In the genomic region with DNA sequence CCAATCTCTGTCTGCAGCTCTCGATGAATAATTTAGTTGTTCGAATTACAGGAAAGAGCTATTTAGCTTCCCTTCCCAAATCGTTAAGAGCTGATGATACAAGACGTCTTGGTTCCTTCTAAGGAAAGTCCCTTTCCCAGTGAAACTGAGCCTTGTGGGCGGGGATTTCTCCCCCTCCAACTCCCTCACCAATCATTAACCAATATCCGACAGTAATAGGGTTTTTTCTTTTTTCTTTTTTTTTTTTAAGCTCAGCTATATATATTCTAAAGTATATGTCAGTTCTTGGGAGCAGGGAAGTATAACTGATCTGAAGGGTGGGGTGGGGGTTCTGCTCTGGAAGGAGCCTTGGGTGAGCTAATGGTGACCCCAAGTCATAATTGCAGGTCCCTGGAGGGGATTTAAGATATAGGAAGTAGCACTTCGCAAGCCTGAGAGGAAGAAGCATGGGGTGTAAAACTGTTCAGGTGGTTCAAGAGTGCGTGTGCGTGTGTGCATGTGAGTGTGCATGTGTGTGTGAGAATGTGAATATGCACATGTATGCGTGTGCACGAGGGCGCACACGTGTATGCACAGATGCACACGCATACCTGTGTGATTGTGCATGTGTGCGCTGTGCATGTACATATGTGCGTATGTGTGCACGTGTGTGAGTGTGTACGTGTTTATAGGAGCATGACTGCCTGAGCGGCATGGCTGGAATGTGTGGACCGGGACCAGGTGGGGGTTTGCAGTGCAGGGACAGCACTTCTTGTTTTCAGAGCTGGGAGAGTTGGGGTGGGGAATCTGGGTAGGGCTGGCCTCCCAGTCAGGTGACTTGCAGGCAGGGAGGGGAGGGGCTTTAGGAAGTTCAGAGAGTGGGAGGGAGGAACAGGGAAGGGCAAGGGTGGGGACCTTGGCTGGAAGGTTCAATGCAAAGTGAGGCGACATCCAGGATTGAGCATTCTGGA, we compare ENCODE assay signal across 1 cellular context.
TF ChIP-seq lines count a peak whose summit lies in the region.

No MANE protein-coding gene starts in this region.

TF ChIP-seq in HepG2, 621 proteins besides CTCF, POLR2A, EP300 and RAD21 (continued from another document and continues in another):
- TF ChIP-seq, protein P1, sequence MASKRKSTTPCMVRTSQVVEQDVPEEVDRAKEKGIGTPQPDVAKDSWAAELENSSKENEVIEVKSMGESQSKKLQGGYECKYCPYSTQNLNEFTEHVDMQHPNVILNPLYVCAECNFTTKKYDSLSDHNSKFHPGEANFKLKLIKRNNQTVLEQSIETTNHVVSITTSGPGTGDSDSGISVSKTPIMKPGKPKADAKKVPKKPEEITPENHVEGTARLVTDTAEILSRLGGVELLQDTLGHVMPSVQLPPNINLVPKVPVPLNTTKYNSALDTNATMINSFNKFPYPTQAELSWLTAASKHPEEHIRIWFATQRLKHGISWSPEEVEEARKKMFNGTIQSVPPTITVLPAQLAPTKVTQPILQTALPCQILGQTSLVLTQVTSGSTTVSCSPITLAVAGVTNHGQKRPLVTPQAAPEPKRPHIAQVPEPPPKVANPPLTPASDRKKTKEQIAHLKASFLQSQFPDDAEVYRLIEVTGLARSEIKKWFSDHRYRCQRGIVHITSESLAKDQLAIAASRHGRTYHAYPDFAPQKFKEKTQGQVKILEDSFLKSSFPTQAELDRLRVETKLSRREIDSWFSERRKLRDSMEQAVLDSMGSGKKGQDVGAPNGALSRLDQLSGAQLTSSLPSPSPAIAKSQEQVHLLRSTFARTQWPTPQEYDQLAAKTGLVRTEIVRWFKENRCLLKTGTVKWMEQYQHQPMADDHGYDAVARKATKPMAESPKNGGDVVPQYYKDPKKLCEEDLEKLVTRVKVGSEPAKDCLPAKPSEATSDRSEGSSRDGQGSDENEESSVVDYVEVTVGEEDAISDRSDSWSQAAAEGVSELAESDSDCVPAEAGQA (IDR thresholded peaks at IDR 0.05; ENCODE audit: low read depth) = no peak
- TF ChIP-seq, protein P1 (CRISPR knock-in tag; IDR thresholded peaks at IDR 0.05; ENCODE audit: borderline replicate concordance) = no peak
- TF ChIP-seq THAP11 (CRISPR knock-in tag; IDR thresholded peaks at IDR 0.05) (no peak), SRY (CRISPR knock-in tag; IDR thresholded peaks at IDR 0.05) (no peak), ZNF329 (CRISPR knock-in tag; IDR thresholded peaks at IDR 0.05; ENCODE audit: low read depth) (no peak), SP5 (CRISPR knock-in tag; IDR thresholded peaks at IDR 0.05; ENCODE audit: borderline replicate concordance, low read depth) (0 out of 2 replicates have a peak, but pooled peaks have one; percentile 16), FOXA1 (IDR thresholded peaks at IDR 0.05) (no peak), FOXA1 (CRISPR knock-in tag; IDR thresholded peaks at IDR 0.05) (0 out of 2 replicates have a peak, but pooled peaks have one; percentile 41), RARG (CRISPR knock-in tag; IDR thresholded peaks at IDR 0.05; ENCODE audit: low read depth) (no peak), RXRA (CRISPR knock-in tag; IDR thresholded peaks at IDR 0.05) (no peak), PRMT3 (CRISPR knock-in tag; IDR thresholded peaks at IDR 0.05; ENCODE audit: borderline replicate concordance, low read depth) (no peak), SNAPC2 (CRISPR knock-in tag; IDR thresholded peaks at IDR 0.05) (no peak), MED13 (CRISPR knock-in tag; IDR thresholded peaks at IDR 0.05) (no peak), PITX1 (CRISPR knock-in tag; IDR thresholded peaks at IDR 0.05) (no peak), TEAD3 (CRISPR knock-in tag; optimal IDR thresholded peaks at IDR 0.05; ENCODE audit: borderline replicate concordance) (peak; percentile 93), HDAC1 (CRISPR knock-in tag; IDR thresholded peaks at IDR 0.05) (no peak)
- TF ChIP-seq, protein P2, sequence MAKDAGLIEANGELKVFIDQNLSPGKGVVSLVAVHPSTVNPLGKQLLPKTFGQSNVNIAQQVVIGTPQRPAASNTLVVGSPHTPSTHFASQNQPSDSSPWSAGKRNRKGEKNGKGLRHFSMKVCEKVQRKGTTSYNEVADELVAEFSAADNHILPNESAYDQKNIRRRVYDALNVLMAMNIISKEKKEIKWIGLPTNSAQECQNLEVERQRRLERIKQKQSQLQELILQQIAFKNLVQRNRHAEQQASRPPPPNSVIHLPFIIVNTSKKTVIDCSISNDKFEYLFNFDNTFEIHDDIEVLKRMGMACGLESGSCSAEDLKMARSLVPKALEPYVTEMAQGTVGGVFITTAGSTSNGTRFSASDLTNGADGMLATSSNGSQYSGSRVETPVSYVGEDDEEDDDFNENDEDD (CRISPR knock-in tag; IDR thresholded peaks at IDR 0.05; ENCODE audit: borderline replicate concordance) = 0 out of 2 replicates have a peak, but pooled peaks have one; percentile 8
- TF ChIP-seq, protein P3, sequence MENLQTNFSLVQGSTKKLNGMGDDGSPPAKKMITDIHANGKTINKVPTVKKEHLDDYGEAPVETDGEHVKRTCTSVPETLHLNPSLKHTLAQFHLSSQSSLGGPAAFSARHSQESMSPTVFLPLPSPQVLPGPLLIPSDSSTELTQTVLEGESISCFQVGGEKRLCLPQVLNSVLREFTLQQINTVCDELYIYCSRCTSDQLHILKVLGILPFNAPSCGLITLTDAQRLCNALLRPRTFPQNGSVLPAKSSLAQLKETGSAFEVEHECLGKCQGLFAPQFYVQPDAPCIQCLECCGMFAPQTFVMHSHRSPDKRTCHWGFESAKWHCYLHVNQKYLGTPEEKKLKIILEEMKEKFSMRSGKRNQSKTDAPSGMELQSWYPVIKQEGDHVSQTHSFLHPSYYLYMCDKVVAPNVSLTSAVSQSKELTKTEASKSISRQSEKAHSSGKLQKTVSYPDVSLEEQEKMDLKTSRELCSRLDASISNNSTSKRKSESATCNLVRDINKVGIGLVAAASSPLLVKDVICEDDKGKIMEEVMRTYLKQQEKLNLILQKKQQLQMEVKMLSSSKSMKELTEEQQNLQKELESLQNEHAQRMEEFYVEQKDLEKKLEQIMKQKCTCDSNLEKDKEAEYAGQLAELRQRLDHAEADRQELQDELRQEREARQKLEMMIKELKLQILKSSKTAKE (CRISPR knock-in tag; IDR thresholded peaks at IDR 0.05; ENCODE audit: borderline replicate concordance) = 0 out of 2 replicates have a peak, but pooled peaks have one; percentile 35
- TF ChIP-seq, protein P4, sequence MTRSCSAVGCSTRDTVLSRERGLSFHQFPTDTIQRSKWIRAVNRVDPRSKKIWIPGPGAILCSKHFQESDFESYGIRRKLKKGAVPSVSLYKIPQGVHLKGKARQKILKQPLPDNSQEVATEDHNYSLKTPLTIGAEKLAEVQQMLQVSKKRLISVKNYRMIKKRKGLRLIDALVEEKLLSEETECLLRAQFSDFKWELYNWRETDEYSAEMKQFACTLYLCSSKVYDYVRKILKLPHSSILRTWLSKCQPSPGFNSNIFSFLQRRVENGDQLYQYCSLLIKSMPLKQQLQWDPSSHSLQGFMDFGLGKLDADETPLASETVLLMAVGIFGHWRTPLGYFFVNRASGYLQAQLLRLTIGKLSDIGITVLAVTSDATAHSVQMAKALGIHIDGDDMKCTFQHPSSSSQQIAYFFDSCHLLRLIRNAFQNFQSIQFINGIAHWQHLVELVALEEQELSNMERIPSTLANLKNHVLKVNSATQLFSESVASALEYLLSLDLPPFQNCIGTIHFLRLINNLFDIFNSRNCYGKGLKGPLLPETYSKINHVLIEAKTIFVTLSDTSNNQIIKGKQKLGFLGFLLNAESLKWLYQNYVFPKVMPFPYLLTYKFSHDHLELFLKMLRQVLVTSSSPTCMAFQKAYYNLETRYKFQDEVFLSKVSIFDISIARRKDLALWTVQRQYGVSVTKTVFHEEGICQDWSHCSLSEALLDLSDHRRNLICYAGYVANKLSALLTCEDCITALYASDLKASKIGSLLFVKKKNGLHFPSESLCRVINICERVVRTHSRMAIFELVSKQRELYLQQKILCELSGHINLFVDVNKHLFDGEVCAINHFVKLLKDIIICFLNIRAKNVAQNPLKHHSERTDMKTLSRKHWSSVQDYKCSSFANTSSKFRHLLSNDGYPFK (CRISPR knock-in tag; IDR thresholded peaks at IDR 0.05; ENCODE audit: borderline replicate concordance) = no peak
- TF ChIP-seq, protein P5, sequence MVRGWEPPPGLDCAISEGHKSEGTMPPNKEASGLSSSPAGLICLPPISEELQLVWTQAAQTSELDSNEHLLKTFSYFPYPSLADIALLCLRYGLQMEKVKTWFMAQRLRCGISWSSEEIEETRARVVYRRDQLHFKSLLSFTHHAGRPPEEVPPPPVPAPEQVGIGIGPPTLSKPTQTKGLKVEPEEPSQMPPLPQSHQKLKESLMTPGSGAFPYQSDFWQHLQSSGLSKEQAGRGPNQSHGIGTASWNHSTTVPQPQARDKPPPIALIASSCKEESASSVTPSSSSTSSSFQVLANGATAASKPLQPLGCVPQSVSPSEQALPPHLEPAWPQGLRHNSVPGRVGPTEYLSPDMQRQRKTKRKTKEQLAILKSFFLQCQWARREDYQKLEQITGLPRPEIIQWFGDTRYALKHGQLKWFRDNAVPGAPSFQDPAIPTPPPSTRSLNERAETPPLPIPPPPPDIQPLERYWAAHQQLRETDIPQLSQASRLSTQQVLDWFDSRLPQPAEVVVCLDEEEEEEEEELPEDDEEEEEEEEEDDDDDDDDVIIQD (CRISPR knock-in tag; IDR thresholded peaks at IDR 0.05; ENCODE audit: low read depth) = no peak
- TF ChIP-seq, protein P6, sequence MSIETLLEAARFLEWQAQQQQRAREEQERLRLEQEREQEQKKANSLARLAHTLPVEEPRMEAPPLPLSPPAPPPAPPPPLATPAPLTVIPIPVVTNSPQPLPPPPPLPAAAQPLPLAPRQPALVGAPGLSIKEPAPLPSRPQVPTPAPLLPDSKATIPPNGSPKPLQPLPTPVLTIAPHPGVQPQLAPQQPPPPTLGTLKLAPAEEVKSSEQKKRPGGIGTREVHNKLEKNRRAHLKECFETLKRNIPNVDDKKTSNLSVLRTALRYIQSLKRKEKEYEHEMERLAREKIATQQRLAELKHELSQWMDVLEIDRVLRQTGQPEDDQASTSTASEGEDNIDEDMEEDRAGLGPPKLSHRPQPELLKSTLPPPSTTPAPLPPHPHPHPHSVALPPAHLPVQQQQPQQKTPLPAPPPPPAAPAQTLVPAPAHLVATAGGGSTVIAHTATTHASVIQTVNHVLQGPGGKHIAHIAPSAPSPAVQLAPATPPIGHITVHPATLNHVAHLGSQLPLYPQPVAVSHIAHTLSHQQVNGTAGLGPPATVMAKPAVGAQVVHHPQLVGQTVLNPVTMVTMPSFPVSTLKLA (IDR thresholded peaks at IDR 0.05) = peak; percentile 97
- TF ChIP-seq, protein P7, sequence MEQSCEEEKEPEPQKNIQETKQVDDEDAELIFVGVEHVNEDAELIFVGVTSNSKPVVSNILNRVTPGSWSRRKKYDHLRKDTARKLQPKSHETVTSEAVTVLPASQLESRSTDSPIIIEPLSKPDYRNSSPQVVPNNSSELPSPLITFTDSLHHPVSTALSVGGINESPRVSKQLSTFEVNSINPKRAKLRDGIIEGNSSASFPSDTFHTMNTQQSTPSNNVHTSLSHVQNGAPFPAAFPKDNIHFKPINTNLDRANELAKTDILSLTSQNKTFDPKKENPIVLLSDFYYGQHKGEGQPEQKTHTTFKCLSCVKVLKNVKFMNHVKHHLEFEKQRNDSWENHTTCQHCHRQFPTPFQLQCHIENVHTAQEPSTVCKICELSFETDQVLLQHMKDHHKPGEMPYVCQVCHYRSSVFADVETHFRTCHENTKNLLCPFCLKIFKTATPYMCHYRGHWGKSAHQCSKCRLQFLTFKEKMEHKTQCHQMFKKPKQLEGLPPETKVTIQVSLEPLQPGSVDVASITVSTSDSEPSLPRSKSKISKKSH (CRISPR knock-in tag; IDR thresholded peaks at IDR 0.05; ENCODE audit: borderline replicate concordance) = no peak
- TF ChIP-seq, protein P8, sequence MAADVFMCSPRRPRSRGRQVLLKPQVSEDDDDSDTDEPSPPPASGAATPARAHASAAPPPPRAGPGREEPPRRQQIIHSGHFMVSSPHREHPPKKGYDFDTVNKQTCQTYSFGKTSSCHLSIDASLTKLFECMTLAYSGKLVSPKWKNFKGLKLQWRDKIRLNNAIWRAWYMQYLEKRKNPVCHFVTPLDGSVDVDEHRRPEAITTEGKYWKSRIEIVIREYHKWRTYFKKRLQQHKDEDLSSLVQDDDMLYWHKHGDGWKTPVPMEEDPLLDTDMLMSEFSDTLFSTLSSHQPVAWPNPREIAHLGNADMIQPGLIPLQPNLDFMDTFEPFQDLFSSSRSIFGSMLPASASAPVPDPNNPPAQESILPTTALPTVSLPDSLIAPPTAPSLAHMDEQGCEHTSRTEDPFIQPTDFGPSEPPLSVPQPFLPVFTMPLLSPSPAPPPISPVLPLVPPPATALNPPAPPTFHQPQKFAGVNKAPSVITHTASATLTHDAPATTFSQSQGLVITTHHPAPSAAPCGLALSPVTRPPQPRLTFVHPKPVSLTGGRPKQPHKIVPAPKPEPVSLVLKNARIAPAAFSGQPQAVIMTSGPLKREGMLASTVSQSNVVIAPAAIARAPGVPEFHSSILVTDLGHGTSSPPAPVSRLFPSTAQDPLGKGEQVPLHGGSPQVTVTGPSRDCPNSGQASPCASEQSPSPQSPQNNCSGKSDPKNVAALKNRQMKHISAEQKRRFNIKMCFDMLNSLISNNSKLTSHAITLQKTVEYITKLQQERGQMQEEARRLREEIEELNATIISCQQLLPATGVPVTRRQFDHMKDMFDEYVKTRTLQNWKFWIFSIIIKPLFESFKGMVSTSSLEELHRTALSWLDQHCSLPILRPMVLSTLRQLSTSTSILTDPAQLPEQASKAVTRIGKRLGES (CRISPR knock-in tag; IDR thresholded peaks at IDR 0.05; ENCODE audit: borderline replicate concordance) = no peak
- TF ChIP-seq, protein P9, sequence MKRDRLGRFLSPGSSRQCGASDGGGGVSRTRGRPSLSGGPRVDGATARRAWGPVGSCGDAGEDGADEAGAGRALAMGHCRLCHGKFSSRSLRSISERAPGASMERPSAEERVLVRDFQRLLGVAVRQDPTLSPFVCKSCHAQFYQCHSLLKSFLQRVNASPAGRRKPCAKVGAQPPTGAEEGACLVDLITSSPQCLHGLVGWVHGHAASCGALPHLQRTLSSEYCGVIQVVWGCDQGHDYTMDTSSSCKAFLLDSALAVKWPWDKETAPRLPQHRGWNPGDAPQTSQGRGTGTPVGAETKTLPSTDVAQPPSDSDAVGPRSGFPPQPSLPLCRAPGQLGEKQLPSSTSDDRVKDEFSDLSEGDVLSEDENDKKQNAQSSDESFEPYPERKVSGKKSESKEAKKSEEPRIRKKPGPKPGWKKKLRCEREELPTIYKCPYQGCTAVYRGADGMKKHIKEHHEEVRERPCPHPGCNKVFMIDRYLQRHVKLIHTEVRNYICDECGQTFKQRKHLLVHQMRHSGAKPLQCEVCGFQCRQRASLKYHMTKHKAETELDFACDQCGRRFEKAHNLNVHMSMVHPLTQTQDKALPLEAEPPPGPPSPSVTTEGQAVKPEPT (CRISPR knock-in tag; IDR thresholded peaks at IDR 0.05; ENCODE audit: low read depth) = no peak
- TF ChIP-seq, protein P10, sequence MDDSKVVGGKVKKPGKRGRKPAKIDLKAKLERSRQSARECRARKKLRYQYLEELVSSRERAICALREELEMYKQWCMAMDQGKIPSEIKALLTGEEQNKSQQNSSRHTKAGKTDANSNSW (CRISPR knock-in tag; IDR thresholded peaks at IDR 0.05; ENCODE audit: borderline replicate concordance) = no peak
